Comparison of ENCODE assay signal across 19 cellular contexts in genomic region chr19:15292140-15292539, GRCh38. TPM values are rescaled to one million over a fixed set of nuclear protein-coding genes. Genes with fewer than 3 reads are reported as not detected.
DNase-seq lines count a peak whose midpoint lies in the region; ATAC-seq and TF ChIP-seq lines count a peak whose summit lies in the region.
"Had no signal": no experiment of that assay in that cellular context is flagged by ENCODE, and none has a peak within 500 bp of the region (broad histone marks: within the 10 kb centered on the region; RNA-seq: fewer than 3 reads in every experiment).

No MANE protein-coding gene starts in this region.

- peak overlapping the region; percentile 9 for H3K4me3 Mint-ChIP-seq in CD8-positive, alpha-beta T cell
- H3K4me3 Mint-ChIP-seq in activated B cell treated with CpG ODN at 0.5 μM for 24 hours (peak overlapping the region; percentile 2), memory B cell (peak overlapping the region; percentile 46)

- no peaks in the 10 kb centered on the region for H3K27me3 ChIP-seq in A673 (replicated peaks; ENCODE audit: insufficient read depth, low read depth, low read length, poor library complexity)
- no peaks in the 10 kb centered on the region for H3K27me3 ChIP-seq in CD8-positive, alpha-beta T cell (ENCODE audit: insufficient read depth, low read length)
- H3K27me3 ChIP-seq: adrenal gland, heart left ventricle, upper lobe of right lung had no signal

- intact Hi-C loops in A673 (cut with micrococcal nuclease; ENCODE audit: unreplicated experiment): no loop called here
- intact Hi-C loops in CD8-positive, alpha-beta T cell (cut with DNase I, micrococcal nuclease): no loop called here
- intact Hi-C loops in activated B cell treated with CpG ODN at 0.5 μM for 24 hours (cut with micrococcal nuclease): no loop called here
- intact Hi-C loops in sciatic nerve (cut with DNase I): no loop called here

- H3K36me3 Mint-ChIP-seq in CD8-positive, alpha-beta T cell: peaks cover 15% of the 10 kb centered on the region
- H3K36me3 Mint-ChIP-seq in activated B cell treated with CpG ODN at 0.5 μM for 24 hours (ENCODE audit: low read depth): peaks cover 24% of the 10 kb centered on the region
- peaks cover 7% of the 10 kb centered on the region for H3K36me3 Mint-ChIP-seq in memory B cell

- peak overlapping the region; percentile 45 for H3K27ac Mint-ChIP-seq in CD8-positive, alpha-beta T cell
- H3K27ac Mint-ChIP-seq in activated B cell treated with CpG ODN at 0.5 μM for 24 hours (peak overlapping the region; percentile 8), memory B cell (peak overlapping the region; percentile 69)

- H3K9me3 ChIP-seq in A673 (ENCODE audit: low read depth, low read length, poor library complexity, severe bottlenecking): no peaks in the 10 kb centered on the region
- no peaks in the 10 kb centered on the region for H3K9me3 ChIP-seq in CD8-positive, alpha-beta T cell (ENCODE audit: low read length)
- H3K9me3 ChIP-seq: adrenal gland, heart left ventricle, upper lobe of right lung had no signal

- no peaks in the 10 kb centered on the region for H3K27me3 Mint-ChIP-seq in CD8-positive, alpha-beta T cell (ENCODE audit: low read depth)
- H3K27me3 Mint-ChIP-seq in activated B cell treated with CpG ODN at 0.5 μM for 24 hours (no peaks in the 10 kb centered on the region), memory B cell (no peaks in the 10 kb centered on the region)

- H3K4me1 ChIP-seq in A673 (ENCODE audit: insufficient read depth, low read length, poor library complexity, severe bottlenecking): peaks cover 85% of the 10 kb centered on the region
- H3K4me1 ChIP-seq in CD8-positive, alpha-beta T cell (ENCODE audit: insufficient read depth, low read length): peaks cover 94% of the 10 kb centered on the region

- DNase-seq in A673 (ENCODE audit: low spot score) (no peak), activated B cell treated with CpG ODN at 0.5 μM for 24 hours (no peak), memory B cell (ENCODE audit: low spot score in 2 of 2) (no peak), SIG-M5 treated with dmso at 0.1 percent for 504 hours (lab: John Stamatoyannopoulos, UW; ENCODE audit: unreplicated experiment) (no peak), sciatic nerve (ENCODE audit: low spot score) (no peak)
- DNase-seq in CD8-positive, alpha-beta T cell: no peak
- DNase-seq: adrenal gland; C1 segment of cervical spinal cord; heart left ventricle; midbrain; NCI-H146; stimulated activated CD4-positive, alpha-beta T cell treated with anti-CD3 and anti-CD28 coated beads, Interleukin-1b, Interleukin-23, amount 100 ng/mL, for 48 hours; stimulated activated CD8-positive, alpha-beta memory T cell treated with anti-CD3 and anti-CD28 coated beads, Interleukin-4, amount 100 ng/mL, for 48 hours; T1000; upper lobe of right lung had no signal

- no peak overlapping the region for H3K4me3 ChIP-seq in A673 (ENCODE audit: low read depth, low read length, poor library complexity, severe bottlenecking)
- H3K4me3 ChIP-seq in CD8-positive, alpha-beta T cell (ENCODE audit: low read depth, low read length): no peak overlapping the region
- H3K4me3 ChIP-seq: adrenal gland, upper lobe of right lung had no signal

- POLR2A ChIA-PET in A673 (lab: Charles Lee; ENCODE audit: low non-redundant PET) (no interaction called here), activated B cell treated with CpG ODN at 0.5 μM for 24 hours (lab: Charles Lee) (interaction anchor here (1.4 kb wide), 1 partner anchor 42 kb away, joined by 11 read pairs; no protein-coding TSS in a partner anchor)
- POLR2A ChIA-PET in CD8-positive, alpha-beta T cell (lab: Charles Lee): interaction anchor here (0.6 to 1.6 kb wide), 4 partner anchors 9 to 35 kb away, joined by 3 to 8 read pairs (median 4); no protein-coding TSS in a partner anchor

- H3K27ac ChIP-seq in A673 (ENCODE audit: low read depth, low read length, poor library complexity, severe bottlenecking): peak overlapping the region; percentile 64
- no peak overlapping the region for H3K27ac ChIP-seq in CD8-positive, alpha-beta T cell (ENCODE audit: low read depth, low read length)

- TF ChIP-seq CTCF in A673 (conservative IDR thresholded peaks at IDR 0.05; ENCODE audit: low read depth, low read length): no peak
- TF ChIP-seq CTCF in CD8-positive, alpha-beta T cell (IDR thresholded peaks at IDR 0.05): no peak
- no peak for TF ChIP-seq CTCF in activated B cell treated with CpG ODN at 0.5 μM for 24 hours (IDR thresholded peaks at IDR 0.05)

- H3K9me3 Mint-ChIP-seq in CD8-positive, alpha-beta T cell: no peaks in the 10 kb centered on the region
- no peaks in the 10 kb centered on the region for H3K9me3 Mint-ChIP-seq in activated B cell treated with CpG ODN at 0.5 μM for 24 hours
- H3K9me3 Mint-ChIP-seq in memory B cell: no peaks in the 10 kb centered on the region

- ATAC-seq in CD8-positive, alpha-beta T cell: no peak
- no peak for ATAC-seq in activated B cell treated with CpG ODN at 0.5 μM for 24 hours (ENCODE audit: low read depth)
- no peak for ATAC-seq in memory B cell (ENCODE audit: low read depth)
- no peak for ATAC-seq in sciatic nerve
- ATAC-seq in HG02571 (IDR thresholded peaks at IDR 0.05; ENCODE audit: unreplicated experiment): no peak
- ATAC-seq in GM19035 (IDR thresholded peaks at IDR 0.05; ENCODE audit: unreplicated experiment): no peak
- ATAC-seq: heart left ventricle, upper lobe of right lung had no signal

- CTCF ChIA-PET in A673 (lab: Charles Lee) (no interaction called here), activated B cell treated with CpG ODN at 0.5 μM for 24 hours (lab: Charles Lee) (interaction anchor here (1.4 kb wide), 1 partner anchor 33 kb away, joined by 4 read pairs; no protein-coding TSS in a partner anchor)
- CTCF ChIA-PET in CD8-positive, alpha-beta T cell (lab: Charles Lee): interaction anchor here (0.8 kb wide), 1 partner anchor 11 kb away, joined by 3 read pairs; no protein-coding TSS in a partner anchor

- H3K4me1 Mint-ChIP-seq in CD8-positive, alpha-beta T cell (ENCODE audit: low read depth): peaks cover 93% of the 10 kb centered on the region
- peaks cover 98% of the 10 kb centered on the region for H3K4me1 Mint-ChIP-seq in activated B cell treated with CpG ODN at 0.5 μM for 24 hours
- H3K4me1 Mint-ChIP-seq in memory B cell: peaks cover 80% of the 10 kb centered on the region

- BruUV-seq in A673 (replicated peaks; lab: Mats Ljungman, UMichigan): no TSS peak

- peaks cover 12% of the 10 kb centered on the region for H3K36me3 ChIP-seq in A673 (ENCODE audit: insufficient read depth, low read length, poor library complexity, severe bottlenecking)
- H3K36me3 ChIP-seq in CD8-positive, alpha-beta T cell (ENCODE audit: insufficient read depth, low read length): no peaks in the 10 kb centered on the region
- H3K36me3 ChIP-seq: adrenal gland, upper lobe of right lung had no signal

RNA-seq across cellular contexts. Expression of gene BRD4, which starts 40.2 kb away (rescaled TPM):
- total RNA-seq in A673 (2021) (174 and 178 TPM in 2 replicates), activated B cell treated with CpG ODN at 0.5 μM for 24 hours (144 and 164 TPM in 2 replicates), sciatic nerve (110 TPM)
- 100 to 1,000 TPM; 123 to 128 TPM for total RNA-seq in CD8-positive, alpha-beta T cell

RNA-seq across cellular contexts. Expression of gene EPHX3, which starts 59.9 kb away (rescaled TPM):
- total RNA-seq in A673 (2021) (0.73 and 1.2 TPM in 2 replicates), activated B cell treated with CpG ODN at 0.5 μM for 24 hours (not detected in 2 replicates), sciatic nerve (0.45 TPM)
- total RNA-seq in CD8-positive, alpha-beta T cell: under 1 TPM; 0.19 to 0.62 TPM
- total RNA-seq: G401, pulmonary artery endothelial cell had no signal

Comparison
In these comparisons a context has a peak if more than half of its experiments do, and no peak if none do; other contexts are left out.
1. H3K27ac Mint-ChIP-seq: peak in every context shown above with its lines; median percentile 69 in memory B cell; 45 in CD8-positive, alpha-beta T cell; 8 in activated B cell treated with CpG ODN at 0.5 μM for 24 hours.